Comparison of ENCODE assay signal across 7 cellular contexts in the genomic region with DNA sequence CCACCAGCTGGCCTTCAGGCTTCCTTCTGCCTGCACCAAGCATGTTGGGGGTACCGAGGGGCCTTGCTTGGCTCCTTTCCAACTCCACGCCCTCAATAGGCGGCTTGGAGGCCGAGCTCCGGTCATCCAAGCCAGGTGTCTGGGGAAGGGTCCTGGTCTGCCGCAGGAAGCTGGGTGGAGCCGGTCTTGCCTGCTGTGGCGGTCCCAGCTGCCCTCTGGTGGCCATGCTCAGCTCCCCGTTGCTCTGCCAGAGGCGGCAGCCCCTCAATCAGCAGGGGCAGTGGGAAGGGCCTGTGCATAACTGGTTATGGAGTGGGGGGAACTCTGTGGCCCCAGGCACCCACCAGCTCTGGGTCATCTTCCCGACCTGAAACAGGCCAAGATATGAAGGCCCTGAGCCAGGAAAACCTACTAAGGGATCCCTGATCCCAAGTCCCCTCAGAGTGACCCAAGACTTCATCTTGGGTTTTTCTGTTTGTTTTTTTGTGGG. TPM values are rescaled to one million over a fixed set of nuclear protein-coding genes. Genes with fewer than 3 reads are reported as not detected.
DNase-seq lines count a peak whose midpoint lies in the region; ATAC-seq, FAIRE-seq and TF ChIP-seq lines count a peak whose summit lies in the region.

No MANE protein-coding gene starts in this region.

- TF ChIP-seq RAD21 in K562 (CRISPR knock-in tag; conservative IDR thresholded peaks at IDR 0.05 in 1 of 2, IDR thresholded peaks at IDR 0.05 in 1 of 2), result peak; percentile 99 to 100

- peak overlapping the region in 1 of 2 experiments; percentile 77; a peak in 2 of 4 replicates for H3K9ac ChIP-seq in K562 (ENCODE audit: insufficient read depth in 1 of 2, low read depth in 2 of 2, low read length in 2 of 2)
- no peak overlapping the region for H3K9ac ChIP-seq in kidney (ENCODE audit: low read length in 2 of 2)

- peaks cover 29% of the 10 kb centered on the region for H3K9me1 ChIP-seq in K562 (ENCODE audit: control insufficient read depth, insufficient read depth, low read length)

- no peak overlapping the region for H2AFZ ChIP-seq in K562 (ENCODE audit: low read depth, low read length)

- H3K9me3 ChIP-seq in K562 (replicated peaks; ENCODE audit: control insufficient read depth, insufficient read depth, low read depth, low read length) (no peaks in the 10 kb centered on the region), kidney (ENCODE audit: control insufficient read depth in 1 of 2, low read length in 2 of 2) (no peaks in the 10 kb centered on the region), stomach (no peaks in the 10 kb centered on the region)

- intact Hi-C loops in K562 (cut with micrococcal nuclease), result loop anchor here (1.0 kb wide), 1 partner anchor 43 kb away; no protein-coding TSS in a partner anchor
- intact Hi-C loops in kidney (cut with DNase I), result loop anchor here (5.0 kb wide), 1 partner anchor 36 kb away; no protein-coding TSS in a partner anchor
- intact Hi-C loops in stomach (cut with DNase I; ENCODE audit: low total_unique reads), result loop anchor here (5.0 kb wide), 1 partner anchor 36 kb away; no protein-coding TSS in a partner anchor

- in situ Hi-C loops in K562 (cut with MboI), result loop anchor here (5.0 kb wide), 1 partner anchor 41 kb away; no protein-coding TSS in a partner anchor

- WGBS in K562 (ENCODE audit: insufficient coverage, low coverage, missing lambda C conversion rate), result 34% methylated on average over 11 of the region's 11 CpGs
- 14 to 33% (median 22%) methylated on average over 1 to 11 of the region's 11 CpGs for WGBS in stomach, 5 donors

- H3K36me3 ChIP-seq in K562 (ENCODE audit: control insufficient read depth, insufficient read depth, low read length) (peaks cover 13% of the 10 kb centered on the region; the same call in 2 of the 3 replicates), kidney (ENCODE audit: control insufficient read depth in 1 of 2, insufficient read depth in 2 of 2, low read length in 2 of 2) (no peaks in the 10 kb centered on the region), stomach (no peaks in the 10 kb centered on the region)

- FAIRE-seq in K562 (lab: Jason Lieb, UNC) (no peak), kidney (lab: Jason Lieb, UNC) (no peak)

- ATAC-seq in K562 (peak; percentile 56), GM19324 (IDR thresholded peaks at IDR 0.05; ENCODE audit: low FRiP score, unreplicated experiment) (no peak)

- peaks cover 63 to 90% of the 10 kb centered on the region in 2 experiments for H3K4me1 ChIP-seq in K562 (replicated peaks in 1 of 2; ENCODE audit: control insufficient read depth in 2 of 2, insufficient read depth in 2 of 2, low read length in 2 of 2)
- H3K4me1 ChIP-seq in kidney (ENCODE audit: control insufficient read depth in 1 of 2, insufficient read depth in 1 of 2, low read depth in 1 of 2, low read length in 2 of 2), result peaks cover 11 to 27% of the 10 kb centered on the region in 2 donors
- peaks cover 4 to 47% (median 30%) of the 10 kb centered on the region in 4 donors for H3K4me1 ChIP-seq in stomach

- TF ChIP-seq POLR2A in K562 (conservative IDR thresholded peaks at IDR 0.05) (no peak), stomach (IDR thresholded peaks at IDR 0.05) (no peak)

- peaks cover 50% of the 10 kb centered on the region for H3K79me2 ChIP-seq in K562 (ENCODE audit: control insufficient read depth, insufficient read depth, low read length)

- POLR2A ChIA-PET in K562 (lab: Yijun Ruan, JAX), result interaction anchor here (0.6 to 10.0 kb wide), 24 partner anchors 8 to 1749 kb away, joined by 3 to 120 read pairs (median 4); a partner anchor contains a TSS

- DNase-seq in GM10266 (ENCODE audit: extremely low spot score), result peak; percentile 75
- DNase-seq in NCI-H2227 (lab: John Stamatoyannopoulos, UW; ENCODE audit: unreplicated experiment), result peak; percentile 85
- DNase-seq in K562 (ENCODE audit: extremely low read depth in 1 of 4, low spot score in 3 of 4), result peak; percentile 87 to 90 (median 88)
- peak; percentile 89 for DNase-seq in kidney
- DNase-seq in stomach, result peak; percentile 51
- DNase-seq in NCI-H2029 treated with DMSO at 0.1 percent for 48 hours (lab: John Stamatoyannopoulos, UW), result no peak

- H3K27me3 ChIP-seq in K562 (ENCODE audit: control insufficient read depth in 2 of 2, insufficient read depth in 2 of 2, low read length in 2 of 2) (peaks cover 0 to 8% of the 10 kb centered on the region in 2 experiments; a peak in 1 of 5 replicates), stomach (peaks cover 0 to 17% (median 5%) of the 10 kb centered on the region in 3 donors)

- no peak for TF ChIP-seq EP300 in K562 (IDR thresholded peaks at IDR 0.05; ENCODE audit: low read length)
- no peak for TF ChIP-seq EP300 in stomach (IDR thresholded peaks at IDR 0.05)

- H3K4me2 ChIP-seq in K562 (ENCODE audit: insufficient read depth, low read length), result no peak overlapping the region

- peaks cover 15% of the 10 kb centered on the region; the same call in 1 of the 2 replicates for H4K20me1 ChIP-seq in K562 (replicated peaks; ENCODE audit: control insufficient read depth, insufficient read depth, low read length)

- no peak overlapping the region for H3K4me3 ChIP-seq in K562
- no peak overlapping the region for H3K4me3 ChIP-seq in kidney (ENCODE audit: low read length in 2 of 2)
- no peak overlapping the region for H3K4me3 ChIP-seq in stomach

- TF ChIP-seq CTCF in GM10266 (IDR thresholded peaks at IDR 0.05; ENCODE audit: control insufficient read depth, insufficient read depth, low read depth, missing control alignments) (peak; percentile 80), K562 (IDR thresholded peaks at IDR 0.05 in 2 of 3, conservative IDR thresholded peaks at IDR 0.05 in 1 of 3; ENCODE audit: insufficient read depth in 2 of 3, low read depth in 1 of 3, low read length in 3 of 3) (peak; percentile 98 to 100 (median 99)), kidney (IDR thresholded peaks at IDR 0.05; ENCODE audit: borderline replicate concordance, extremely low read depth, insufficient read depth) (peak; percentile 86), stomach (IDR thresholded peaks at IDR 0.05) (peak in 5 of 7 experiments; percentile 53 to 63 (median 59))

- CTCF ChIA-PET in K562 (lab: Yijun Ruan, JAX; ENCODE audit: low intra/inter-chr PET ratio), result interaction anchor here (0.6 to 5.7 kb wide), 5 partner anchors 43 to 291 kb away, joined by 3 to 109 read pairs (median 4); no protein-coding TSS in a partner anchor

- no peak overlapping the region for H3K27ac ChIP-seq in K562 (ENCODE audit: extremely low read depth, low read depth, low read length)
- no peak overlapping the region for H3K27ac ChIP-seq in kidney (ENCODE audit: low read depth in 2 of 2, low read length in 2 of 2)
- H3K27ac ChIP-seq in stomach, result no peak overlapping the region

- no TSS peak for BruUV-seq in K562 (replicated peaks; lab: Mats Ljungman, UMichigan)

RNA-seq across cellular contexts. Expression of a gene that starts 3.2 kb away (rescaled TPM):
- 114 and 328 TPM in 2 replicates for total RNA-seq in K562 (2011; cell fraction: chromatin; rRNA removed; ENCODE audit: low replicate concordance)
- total RNA-seq in K562 (2011; cell fraction: nucleolus; rRNA removed), result 214 and 270 TPM in 2 replicates
- 106 and 131 TPM in 2 replicates for total RNA-seq in K562 (2011; cell fraction: nucleoplasm; rRNA removed)
- total RNA-seq in K562 (2014; rRNA removed), result 49.3 and 54.2 TPM in 2 replicates
- 2.2 and 4.5 TPM in 2 replicates for total RNA-seq in K562 (2014; rRNA removed; fragmentation: Illumina TruSeq; extraction: Trizol)
- 13.3 and 15.6 TPM in 2 replicates for total RNA-seq in K562 (2015; rRNA removed; fragmentation: Illumina TruSeq; extraction: Trizol)
- 46.5 and 50.6 TPM in 2 replicates for total RNA-seq in K562 (2021)
- 35.2 and 71.6 TPM in 2 replicates for polyA plus RNA-seq in K562 (2011; rRNA removed)
- polyA plus RNA-seq in K562 (2011; cell fraction: cytosol; rRNA removed), result 134 and 673 TPM in 2 replicates
- 407 and 424 TPM in 2 replicates for polyA plus RNA-seq in K562 (2011; cell fraction: nucleus; rRNA removed)
- polyA plus RNA-seq in K562 (2012), result 30.0 and 31.2 TPM in 2 replicates
- 8.0 and 15.9 TPM in 2 replicates for polyA plus RNA-seq in K562 (2014; fragmentation: Illumina TruSeq; extraction: Trizol)
- under 1 TPM; 0.03 to 0.17 TPM for polyA plus RNA-seq in K562 (2014; fragmentation: Nextera tagmentation; extraction: Ambion mirVana)
- 42.5 and 97.4 TPM in 2 replicates for polyA plus RNA-seq in K562 (2014; rRNA removed)
- 15.1 and 15.6 TPM in 2 replicates for polyA minus RNA-seq in K562 (2011; rRNA and poly(A)+ RNA removed)
- 24.6 and 52.4 TPM in 2 replicates for polyA minus RNA-seq in K562 (2011; cell fraction: cytosol; rRNA and poly(A)+ RNA removed)
- 96.8 and 145 TPM in 2 replicates for polyA minus RNA-seq in K562 (2011; cell fraction: nucleus; rRNA and poly(A)+ RNA removed)
- 21.9 TPM for total RNA-seq in kidney
- 16.0 TPM for polyA plus RNA-seq in kidney (ENCODE audit: insufficient read depth, low read depth, low replicate concordance)
- total RNA-seq in stomach, result 10 to 100 TPM; 11.2 to 51.3 (median 27.8) TPM
- 10 to 100 TPM in 2 of 3 donors, 1 to 10 TPM in 1; 3.5 to 15.4 (median 10.2) TPM for polyA plus RNA-seq in stomach

RNA-seq across cellular contexts. Expression of a gene that starts 7.5 kb away (rescaled TPM):
- total RNA-seq in K562 (2011; cell fraction: chromatin; rRNA removed; ENCODE audit: low replicate concordance), result 160 and 395 TPM in 2 replicates
- total RNA-seq in K562 (2011; cell fraction: nucleolus; rRNA removed), result 227 and 229 TPM in 2 replicates
- 196 and 211 TPM in 2 replicates for total RNA-seq in K562 (2011; cell fraction: nucleoplasm; rRNA removed)
- total RNA-seq in K562 (2014; rRNA removed) (70.1 and 95.8 TPM in 2 replicates), K562 (2014; rRNA removed; fragmentation: Illumina TruSeq; extraction: Trizol) (36.1 and 45.9 TPM in 2 replicates), K562 (2015; rRNA removed; fragmentation: Illumina TruSeq; extraction: Trizol) (55.8 and 57.2 TPM in 2 replicates), K562 (2021) (94.1 and 97.3 TPM in 2 replicates), kidney (27.7 TPM), stomach (10 to 100 TPM; 18.1 to 38.8 (median 27.2) TPM)
- polyA plus RNA-seq in K562 (2011; rRNA removed) (94.9 and 115 TPM in 2 replicates), K562 (2014; fragmentation: Illumina TruSeq; extraction: Trizol) (88.3 and 89.4 TPM in 2 replicates), K562 (2014; fragmentation: Nextera tagmentation; extraction: Ambion mirVana) (10 to 100 TPM; 15.5 to 17.5 TPM), K562 (2014; rRNA removed) (89.6 and 92.5 TPM in 2 replicates), kidney (ENCODE audit: insufficient read depth, low read depth, low replicate concordance) (37.3 TPM), stomach (10 to 100 TPM; 13.8 to 37.7 (median 26.0) TPM)
- 157 and 209 TPM in 2 replicates for polyA plus RNA-seq in K562 (2011; cell fraction: cytosol; rRNA removed)
- 157 and 195 TPM in 2 replicates for polyA plus RNA-seq in K562 (2011; cell fraction: nucleus; rRNA removed)
- 68.2 and 73.0 TPM in 2 replicates for polyA plus RNA-seq in K562 (2012)
- 130 and 186 TPM in 2 replicates for polyA minus RNA-seq in K562 (2011; rRNA and poly(A)+ RNA removed)
- 73.2 and 76.1 TPM in 2 replicates for polyA minus RNA-seq in K562 (2011; cell fraction: cytosol; rRNA and poly(A)+ RNA removed)
- polyA minus RNA-seq in K562 (2011; cell fraction: nucleus; rRNA and poly(A)+ RNA removed), result 63.1 and 85.0 TPM in 2 replicates
